17 cellular contexts compared by ENCODE assay signal in the genomic region with DNA sequence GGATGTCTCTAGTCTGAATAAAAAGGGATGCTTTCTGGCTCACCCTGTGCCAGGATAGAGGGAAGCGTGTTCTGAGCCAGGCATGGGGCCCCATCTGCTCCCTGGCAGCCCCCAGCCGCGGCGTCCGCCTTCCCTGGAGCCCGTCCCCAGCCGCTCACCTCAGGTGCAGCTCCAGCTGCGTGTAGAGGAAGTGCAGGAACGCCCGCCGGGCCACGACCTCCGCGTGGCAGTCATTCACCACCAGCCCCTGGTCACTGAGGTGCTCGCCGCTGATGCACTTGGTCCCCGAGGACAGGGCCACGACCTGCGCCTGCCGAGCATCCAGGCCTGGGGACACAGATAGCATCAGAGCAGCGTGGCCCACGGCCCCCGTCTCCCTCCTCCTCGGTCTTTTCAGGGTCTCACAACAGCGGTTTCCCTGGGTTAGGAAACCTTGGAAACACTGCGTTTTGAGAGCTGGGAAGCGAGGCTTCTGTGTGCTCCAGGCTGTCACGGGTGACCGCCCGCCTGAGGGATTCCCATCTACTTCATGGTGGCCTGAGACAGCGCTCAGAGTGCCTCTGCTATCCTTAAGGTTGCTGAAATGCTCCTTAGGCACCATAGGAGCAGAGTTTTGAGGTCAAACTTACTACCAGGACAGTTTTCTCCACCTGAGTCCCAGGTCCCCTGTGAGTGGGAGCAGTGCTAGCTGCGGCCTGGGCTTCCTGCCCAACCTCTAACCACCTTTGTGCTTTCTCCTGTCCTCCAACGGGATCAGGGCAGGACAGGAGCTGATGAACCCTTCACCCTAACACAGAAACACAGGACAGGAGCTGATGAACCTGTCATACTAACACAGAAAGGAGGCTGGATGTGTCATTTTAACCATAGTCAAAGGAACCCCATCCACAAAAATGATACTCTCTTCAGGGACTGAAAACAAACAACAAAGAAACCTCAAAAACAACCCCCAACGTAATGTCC.
DNase-seq lines count a peak whose midpoint lies in the region; ATAC-seq, FAIRE-seq and TF ChIP-seq lines count a peak whose summit lies in the region.
"Had no signal": no experiment of that assay in that cellular context is flagged by ENCODE, and none has a peak within 500 bp of the region (broad histone marks: within the 10 kb centered on the region; RNA-seq: fewer than 3 reads in every experiment).

No MANE protein-coding gene starts in this region.

- H3K27ac ChIP-seq in Peyer's patch (no peak overlapping the region), H1 (ENCODE audit: low read depth, low read length) (no peak overlapping the region)

- no peak overlapping the region for H3K4me2 ChIP-seq in H1 (ENCODE audit: insufficient read depth in 1 of 2, low read depth in 2 of 2, low read length in 2 of 2)

- H3K9me3 ChIP-seq in Peyer's patch (no peaks in the 10 kb centered on the region), H1 (ENCODE audit: insufficient read depth in 2 of 2, low read depth in 1 of 2, low read length in 1 of 2) (no peaks in the 10 kb centered on the region; a peak in 1 of 4 replicates)
- H3K9me3 ChIP-seq: BE2C had no signal

- H3K56ac ChIP-seq in H1 (replicated peaks; ENCODE audit: insufficient read length, low read depth, low read length), result no peak overlapping the region

- peaks cover 46% of the 10 kb centered on the region for H3K4me1 Mint-ChIP-seq in nephron progenitor cell
- peaks cover 10% of the 10 kb centered on the region for H3K4me1 Mint-ChIP-seq in stimulated activated memory B cell treated with anti-CD40 and anti-IgM and Interleukin-4, amounts not matched to agents 10 μg/mL and 1 μg/mL and 100 μg/mL, for 72 hours
- H3K4me1 Mint-ChIP-seq: IgD-negative memory B cell had no signal

- H3K14ac ChIP-seq in H1 (ENCODE audit: insufficient read length), result no peak overlapping the region

- TF ChIP-seq CTCF in Peyer's patch (IDR thresholded peaks at IDR 0.05), result no peak
- TF ChIP-seq CTCF in H1 (IDR thresholded peaks at IDR 0.05; ENCODE audit: control extremely low read depth in 1 of 3, insufficient read depth in 1 of 3, low read depth in 1 of 3, low read length in 3 of 3), result no peak
- TF ChIP-seq CTCF in nephron progenitor cell (IDR thresholded peaks at IDR 0.05), result no peak

- no peak for TF ChIP-seq EP300 in H1 (IDR thresholded peaks at IDR 0.05; ENCODE audit: borderline replicate concordance in 1 of 2, low read depth in 2 of 2, low read length in 2 of 2)

- H3K27me3 ChIP-seq in Peyer's patch (no peaks in the 10 kb centered on the region), H1 (replicated peaks in 1 of 4; ENCODE audit: control insufficient read depth in 3 of 4, extremely low read depth in 1 of 4, insufficient read depth in 3 of 4, low read length in 3 of 4) (no peaks in the 10 kb centered on the region; a peak in 1 of 7 replicates)

- H3K36me3 Mint-ChIP-seq in nephron progenitor cell (ENCODE audit: low read depth), result no peaks in the 10 kb centered on the region
- H3K36me3 Mint-ChIP-seq in stimulated activated memory B cell treated with anti-CD40 and anti-IgM and Interleukin-4, amounts not matched to agents 10 μg/mL and 1 μg/mL and 100 μg/mL, for 72 hours, result peaks cover 6% of the 10 kb centered on the region

- peak overlapping the region; percentile 95 for H2BK12ac ChIP-seq in H1 (ENCODE audit: low read depth, low read length)

- no peak overlapping the region for H3K4ac ChIP-seq in H1 (replicated peaks; ENCODE audit: insufficient read length, low read depth, low read length)

- H3K18ac ChIP-seq in H1 (ENCODE audit: extremely low read depth, low read length), result peak overlapping the region; percentile 48; the same call in 1 of the 2 replicates

- ATAC-seq in stimulated activated memory B cell treated with anti-CD40 and anti-IgM and Interleukin-4, amounts not matched to agents 10 μg/mL and 1 μg/mL and 100 μg/mL, for 72 hours, result no peak

- H3K23ac ChIP-seq in H1 (ENCODE audit: insufficient read length), result no peak overlapping the region

- H3K4me3 ChIP-seq in Peyer's patch (no peak overlapping the region), H1 (ENCODE audit: extremely low read depth in 1 of 4, insufficient read depth in 2 of 4, low read depth in 3 of 4, low read length in 4 of 4) (no peak overlapping the region)

- H2BK20ac ChIP-seq in H1 (ENCODE audit: low read length), result peak overlapping the region; percentile 98; the same call in 1 of the 2 replicates

- no peaks in the 10 kb centered on the region for H3K79me1 ChIP-seq in H1 (ENCODE audit: low read depth, low read length)

- TF ChIP-seq POLR2A in Peyer's patch (IDR thresholded peaks at IDR 0.05) (no peak), H1 (IDR thresholded peaks at IDR 0.05; ENCODE audit: control extremely low read depth in 1 of 2, low read depth in 2 of 2, low read length in 2 of 2) (no peak)

- no peaks in the 10 kb centered on the region for H3K4me1 ChIP-seq in Peyer's patch
- peaks cover 0 to 6% (median 2%) of the 10 kb centered on the region in 4 experiments; a peak in 6 of 7 replicates for H3K4me1 ChIP-seq in H1 (replicated peaks in 1 of 4; ENCODE audit: control insufficient read depth in 3 of 4, insufficient read depth in 4 of 4, low read length in 3 of 4)
- H3K4me1 ChIP-seq: BE2C had no signal

- peak overlapping the region; percentile 44; the same call in 1 of the 2 replicates for H2BK5ac ChIP-seq in H1 (ENCODE audit: low read depth, low read length)

- TF ChIP-seq RAD21 in H1 (IDR thresholded peaks at IDR 0.05 in 1 of 2, conservative IDR thresholded peaks at IDR 0.05 in 1 of 2; ENCODE audit: low read depth in 2 of 2, low read length in 2 of 2), result no peak; a peak in 1 of 4 replicates

- H2BK15ac ChIP-seq in H1 (ENCODE audit: low read length), result 0 out of 2 replicates have a peak overlapping the region, but pooled peaks have one; percentile 98

- CTCF ChIA-PET in H1 (lab: Charles Lee; ENCODE audit: partially characterized antibody), result interaction anchor here (1.3 to 4.8 kb wide), 5 partner anchors 14 to 132 kb away, joined by 3 to 24 read pairs (median 12); no protein-coding TSS in a partner anchor

- H3K27me3 Mint-ChIP-seq in nephron progenitor cell (ENCODE audit: low read depth, poor library complexity), result peaks cover 13% of the 10 kb centered on the region
- peaks cover 61% of the 10 kb centered on the region for H3K27me3 Mint-ChIP-seq in stimulated activated memory B cell treated with anti-CD40 and anti-IgM and Interleukin-4, amounts not matched to agents 10 μg/mL and 1 μg/mL and 100 μg/mL, for 72 hours

- no peak overlapping the region for H4K5ac ChIP-seq in H1 (ENCODE audit: insufficient read length, low read depth, low read length)

- H3K4me3 Mint-ChIP-seq in nephron progenitor cell, result peak overlapping the region; percentile 22
- no peak overlapping the region for H3K4me3 Mint-ChIP-seq in stimulated activated memory B cell treated with anti-CD40 and anti-IgM and Interleukin-4, amounts not matched to agents 10 μg/mL and 1 μg/mL and 100 μg/mL, for 72 hours
- H3K4me3 Mint-ChIP-seq: CD8-positive, alpha-beta memory T cell; IgD-negative memory B cell had no signal

- 88% methylated on average over 34 of the region's 34 CpGs; no CpG with 5 or more reads in 1 of the 2 experiments for WGBS in H1 (ENCODE audit: extremely low coverage in 1 of 2, insufficient coverage in 1 of 2, insufficient read length in 1 of 2, insufficient replicate concordance in 2 of 2, low coverage in 1 of 2, low lambda C conversion rate in 2 of 2, missing lambda C conversion rate in 1 of 2), 2 experiments

- peak overlapping the region; percentile 81 for H2BK120ac ChIP-seq in H1 (replicated peaks; ENCODE audit: low read depth, low read length)

- H3K36me3 ChIP-seq in Peyer's patch (no peaks in the 10 kb centered on the region), H1 (ENCODE audit: control insufficient read depth in 2 of 4, insufficient read depth in 4 of 4, low read length in 3 of 4) (no peaks in the 10 kb centered on the region)
- H3K36me3 ChIP-seq: BE2C had no signal

- peak overlapping the region; percentile 20 for H4K91ac ChIP-seq in H1 (replicated peaks; ENCODE audit: insufficient read length, low read length)

- no peak overlapping the region for H3K9ac ChIP-seq in H1 (replicated peaks in 1 of 4; ENCODE audit: extremely low read depth in 1 of 4, low read depth in 3 of 4, low read length in 3 of 4)

- no peak overlapping the region for H4K8ac ChIP-seq in H1 (ENCODE audit: extremely low read depth, insufficient read depth, low read length)

- peak overlapping the region; percentile 15; the same call in 1 of the 2 replicates for H2AK5ac ChIP-seq in H1 (ENCODE audit: low read depth, low read length)

- peak in 2 of 3 donors; percentile 39 to 44 for DNase-seq in Peyer's patch
- no peak for DNase-seq in H1 (ENCODE audit: low read depth in 1 of 2, low spot score in 2 of 2)
- DNase-seq in nephron progenitor cell, result peak; percentile 54
- DNase-seq in NCI-H2171 (lab: John Stamatoyannopoulos, UW), result no peak
- DNase-seq in stimulated activated naive CD4-positive, alpha-beta T cell (lab: John Stamatoyannopoulos, UW), result no peak
- DNase-seq in SW 1271 (lab: John Stamatoyannopoulos, UW), result no peak
- DNase-seq: BE2C; CD8-positive, alpha-beta memory T cell; HCEC 1CT; NCI-H1436; NCI-H2081; NCI-H2227 treated with DMSO at 0.1 percent for 48 hours; NCI-H526 treated with DMSO at 0.1 percent for 48 hours; NK-92 treated with Interleukin-12 subunit alpha and Interleukin-12 subunit beta, amount 100 ng/mL, for 24 hours; OCI-M1 had no signal

- H3K79me2 ChIP-seq in H1 (ENCODE audit: control insufficient read depth in 1 of 2, insufficient read depth in 2 of 2, low read length in 2 of 2), result no peaks in the 10 kb centered on the region

- no peaks in the 10 kb centered on the region for H4K20me1 ChIP-seq in H1 (replicated peaks in 1 of 2; ENCODE audit: control insufficient read depth in 1 of 2, insufficient read depth in 2 of 2, low read length in 2 of 2)

- no peak overlapping the region for H2AFZ ChIP-seq in H1 (ENCODE audit: low read length)

- H3K23me2 ChIP-seq in H1 (ENCODE audit: low read depth, low read length), result no peaks in the 10 kb centered on the region

- no peak for FAIRE-seq in H1 (lab: Jason Lieb, UNC)

- peak overlapping the region; percentile 94 for H3K27ac Mint-ChIP-seq in nephron progenitor cell
- H3K27ac Mint-ChIP-seq in stimulated activated memory B cell treated with anti-CD40 and anti-IgM and Interleukin-4, amounts not matched to agents 10 μg/mL and 1 μg/mL and 100 μg/mL, for 72 hours, result no peak overlapping the region
- H3K27ac Mint-ChIP-seq: CD8-positive, alpha-beta memory T cell; IgD-negative memory B cell had no signal

- peaks cover 16% of the 10 kb centered on the region for H3K9me3 Mint-ChIP-seq in nephron progenitor cell
- peaks cover 2% of the 10 kb centered on the region for H3K9me3 Mint-ChIP-seq in stimulated activated memory B cell treated with anti-CD40 and anti-IgM and Interleukin-4, amounts not matched to agents 10 μg/mL and 1 μg/mL and 100 μg/mL, for 72 hours

- POLR2A ChIA-PET in H1 (lab: Charles Lee; ENCODE audit: partially characterized antibody), result interaction anchor here (1.0 kb wide), 1 partner anchor 52 kb away, joined by 4 read pairs; no protein-coding TSS in a partner anchor

TF ChIP-seq in H1, 55 proteins besides CTCF, POLR2A, EP300 and RAD21 (continues in another document):
- TF ChIP-seq TAF7 (optimal IDR thresholded peaks at IDR 0.05; ENCODE audit: borderline replicate concordance, low read depth, low read length) (no peak), SIX5 (IDR thresholded peaks at IDR 0.05; ENCODE audit: low read depth, low read length) (no peak), RXRA (IDR thresholded peaks at IDR 0.05; ENCODE audit: insufficient read depth, low read depth, low read length) (no peak), CHD1 (IDR thresholded peaks at IDR 0.05; ENCODE audit: low read depth, low read length) (no peak)

Comparison
In these comparisons a context has a peak if more than half of its experiments do, and no peak if none do; other contexts are left out.
1. DNase-seq: peak in Peyer's patch (2 of 3) and nephron progenitor cell (single experiment); none in H1 (0 of 2), NCI-H2171 (single experiment), stimulated activated naive CD4-positive, alpha-beta T cell (0 of 6) and SW 1271 (0 of 2).